10 cellular contexts compared by ENCODE assay signal in genomic region chr2:46601328-46601963, GRCh38. TPM values are rescaled to one million over a fixed set of nuclear protein-coding genes. Genes with fewer than 3 reads are reported as not detected.
DNase-seq lines count a peak whose midpoint lies in the region; ATAC-seq, FAIRE-seq and TF ChIP-seq lines count a peak whose summit lies in the region.
"Had no signal": no experiment of that assay in that cellular context is flagged by ENCODE, and none has a peak within 500 bp of the region (broad histone marks: within the 10 kb centered on the region; RNA-seq: fewer than 3 reads in every experiment).

No MANE protein-coding gene starts in this region.

- FAIRE-seq in urothelium cell line (lab: Jason Lieb, UNC) (no peak), GM12891 (lab: Jason Lieb, UNC) (no peak)

- H3K9me3 ChIP-seq in left ventricle myocardium inferior (replicated peaks) (no peaks in the 10 kb centered on the region), right cardiac atrium (ENCODE audit: control insufficient read depth, low read length) (no peaks in the 10 kb centered on the region), RWPE2 (ENCODE audit: severe bottlenecking) (no peaks in the 10 kb centered on the region)

- H3K27ac ChIP-seq in left ventricle myocardium inferior (replicated peaks) (no peak overlapping the region), right cardiac atrium (ENCODE audit: low read length) (no peak overlapping the region), RWPE2 (ENCODE audit: poor library complexity, severe bottlenecking) (no peak overlapping the region)

- H3K4me3 ChIP-seq in left ventricle myocardium inferior (no peak overlapping the region), right cardiac atrium (ENCODE audit: low read length) (no peak overlapping the region), RWPE2 (ENCODE audit: severe bottlenecking) (no peak overlapping the region)

- no peak for DNase-seq in left ventricle myocardium inferior
- no peak for DNase-seq in right cardiac atrium
- DNase-seq in RWPE2 (ENCODE audit: low spot score), result no peak
- peak; percentile 9 for DNase-seq in globus pallidus (ENCODE audit: low spot score)
- peak; percentile 8 for DNase-seq in urothelium cell line (ENCODE audit: low spot score)
- no peak for DNase-seq in activated T-cell treated with anti-CD3 and anti-CD28 coated beads for 4 hours
- DNase-seq in GM12891 (ENCODE audit: insufficient read length, low spot score), result no peak
- DNase-seq: activated CD4-positive, alpha-beta T cell treated with anti-CD3 and anti-CD28 coated beads, Interleukin-2, amount 50 U/mL, for 48 hours; foreskin melanocyte had no signal

- H3K36me3 ChIP-seq in left ventricle myocardium inferior, result no peaks in the 10 kb centered on the region
- no peaks in the 10 kb centered on the region for H3K36me3 ChIP-seq in RWPE2 (ENCODE audit: low read depth)

- H3K27me3 ChIP-seq in left ventricle myocardium inferior (ENCODE audit: low read depth), result no peaks in the 10 kb centered on the region
- H3K27me3 ChIP-seq in right cardiac atrium (ENCODE audit: control insufficient read depth, insufficient read depth), result no peaks in the 10 kb centered on the region
- H3K27me3 ChIP-seq in RWPE2 (ENCODE audit: insufficient read depth, poor library complexity, severe bottlenecking), result no peaks in the 10 kb centered on the region

- intact Hi-C loops in left ventricle myocardium inferior (cut with micrococcal nuclease) (loop anchor here (5.0 kb wide), 1 partner anchor 134 kb away; no protein-coding TSS in a partner anchor), right cardiac atrium (cut with DNase I) (loop anchor here in 1 of 4 donors (5.0 kb wide), 1 partner anchor 134 kb away; no protein-coding TSS in a partner anchor)

- WGBS in right cardiac atrium, result 52% methylated on average over 2 of the region's 2 CpGs

- TF ChIP-seq CTCF in left ventricle myocardium inferior (IDR thresholded peaks at IDR 0.05; ENCODE audit: borderline replicate concordance), result peak; percentile 61
- peak; percentile 77 for TF ChIP-seq CTCF in RWPE2 (IDR thresholded peaks at IDR 0.05; ENCODE audit: poor library complexity, severe bottlenecking)

- H3K4me1 ChIP-seq in left ventricle myocardium inferior (no peaks in the 10 kb centered on the region), right cardiac atrium (ENCODE audit: control insufficient read depth, insufficient read depth, low read length) (no peaks in the 10 kb centered on the region), RWPE2 (ENCODE audit: insufficient read depth, poor library complexity, severe bottlenecking) (no peaks in the 10 kb centered on the region)

- ATAC-seq in right cardiac atrium, result no peak
- no peak for ATAC-seq in RWPE2 (ENCODE audit: low read depth)
- ATAC-seq in HG03432 (IDR thresholded peaks at IDR 0.05; ENCODE audit: unreplicated experiment), result no peak

- TF ChIP-seq POLR2A in GM12891 (IDR thresholded peaks at IDR 0.05; ENCODE audit: low read depth, low read length), result no peak

TF ChIP-seq in GM12891, 5 proteins besides CTCF, POLR2A, EP300 and RAD21:
- TF ChIP-seq POLR2AphosphoS5 (IDR thresholded peaks at IDR 0.05; ENCODE audit: low read depth, low read length), result no peak
- TF ChIP-seq TAF1 (IDR thresholded peaks at IDR 0.05; ENCODE audit: low read depth, low read length), result no peak
- TF ChIP-seq POU2F2 (IDR thresholded peaks at IDR 0.05; ENCODE audit: low read depth, low read length), result no peak
- no peak for TF ChIP-seq SPI1 (IDR thresholded peaks at IDR 0.05; ENCODE audit: low read depth, low read length)
- no peak for TF ChIP-seq PAX5 (IDR thresholded peaks at IDR 0.05; ENCODE audit: insufficient read depth, low read length, severe bottlenecking)

RNA-seq across cellular contexts. Expression of gene PIGF, which starts 15.4 kb away (rescaled TPM):
- total RNA-seq in left ventricle myocardium inferior, result 10.3 TPM
- total RNA-seq in right cardiac atrium, result 10 to 100 TPM in 3 of 4 donors, 1 to 10 TPM in 1; 9.5 to 14.1 (median 12.2) TPM
- 10.1 TPM for polyA plus RNA-seq in right cardiac atrium
- 16.8 TPM for polyA plus RNA-seq in GM12891 (2012; ENCODE audit: low read depth, missing spikeins)

RNA-seq across cellular contexts. Expression of gene CRIPT, which starts 15.6 kb away (rescaled TPM):
- total RNA-seq in left ventricle myocardium inferior (19.4 TPM), right cardiac atrium (10 to 100 TPM; 14.2 to 20.1 (median 17.3) TPM)
- 18.8 TPM for polyA plus RNA-seq in right cardiac atrium
- polyA plus RNA-seq in GM12891 (2012; ENCODE audit: low read depth, missing spikeins), result 7.4 TPM

RNA-seq across cellular contexts. Expression of gene ATP6V1E2, which starts 59.1 kb away (rescaled TPM):
- total RNA-seq in left ventricle myocardium inferior (9.1 TPM), right cardiac atrium (1 to 10 TPM; 3.4 to 7.0 (median 6.3) TPM)
- polyA plus RNA-seq in right cardiac atrium, result 3.5 TPM
- 4.9 TPM for polyA plus RNA-seq in GM12891 (2012; ENCODE audit: low read depth, missing spikeins)

RNA-seq across cellular contexts. Expression of gene RHOQ, which starts 59.2 kb away (rescaled TPM):
- total RNA-seq in left ventricle myocardium inferior, result 380 TPM
- total RNA-seq in right cardiac atrium, result 100 to 1,000 TPM; 144 to 169 (median 162) TPM
- polyA plus RNA-seq in right cardiac atrium, result 103 TPM
- polyA plus RNA-seq in GM12891 (2012; ENCODE audit: low read depth, missing spikeins), result 12.6 TPM

Comparison
In these comparisons a context has a peak if more than half of its experiments do, and no peak if none do; other contexts are left out.
1. DNase-seq: peak in globus pallidus (single experiment) and urothelium cell line (single experiment); none in left ventricle myocardium inferior (single experiment), right cardiac atrium (0 of 3), RWPE2 (single experiment), activated T-cell treated with anti-CD3 and anti-CD28 coated beads for 4 hours (single experiment) and GM12891 (single experiment).